In the genomic region with DNA sequence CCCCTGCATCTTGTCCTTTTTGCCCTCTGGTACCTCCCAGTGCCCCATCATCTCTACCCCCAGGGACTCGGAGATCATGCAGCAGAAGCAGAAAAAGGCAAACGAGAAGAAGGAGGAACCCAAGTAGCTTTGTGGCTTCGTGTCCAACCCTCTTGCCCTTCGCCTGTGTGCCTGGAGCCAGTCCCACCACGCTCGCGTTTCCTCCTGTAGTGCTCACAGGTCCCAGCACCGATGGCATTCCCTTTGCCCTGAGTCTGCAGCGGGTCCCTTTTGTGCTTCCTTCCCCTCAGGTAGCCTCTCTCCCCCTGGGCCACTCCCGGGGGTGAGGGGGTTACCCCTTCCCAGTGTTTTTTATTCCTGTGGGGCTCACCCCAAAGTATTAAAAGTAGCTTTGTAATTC, we compare ENCODE assay signal across 9 cellular contexts. TPM values are rescaled to one million over a fixed set of nuclear protein-coding genes. Genes with fewer than 3 reads are reported as not detected.
DNase-seq lines count a peak whose midpoint lies in the region; ATAC-seq and TF ChIP-seq lines count a peak whose summit lies in the region.
"Had no signal": no experiment of that assay in that cellular context is flagged by ENCODE, and none has a peak within 500 bp of the region (broad histone marks: within the 10 kb centered on the region; RNA-seq: fewer than 3 reads in every experiment).

No MANE protein-coding gene starts in this region.

- H3K36me3 ChIP-seq in DOHH2 (ENCODE audit: control insufficient read depth, low read length) (peaks cover 66% of the 10 kb centered on the region), SK-N-MC (ENCODE audit: insufficient read depth, low read length) (peaks cover 46% of the 10 kb centered on the region), esophagus muscularis mucosa (peaks cover 10 to 52% (median 47%) of the 10 kb centered on the region in 4 donors), prostate gland (peaks cover 4 to 5% of the 10 kb centered on the region in 2 donors)

- H3K27me3 ChIP-seq in DOHH2 (ENCODE audit: control insufficient read depth, low read length) (no peaks in the 10 kb centered on the region), esophagus muscularis mucosa (no peaks in the 10 kb centered on the region), prostate gland (replicated peaks; ENCODE audit: insufficient read depth) (no peaks in the 10 kb centered on the region)

- H3K4me1 ChIP-seq in DOHH2 (ENCODE audit: control insufficient read depth, low read length) (peaks cover 87% of the 10 kb centered on the region), esophagus muscularis mucosa (peaks cover 41 to 63% (median 59%) of the 10 kb centered on the region in 4 donors), prostate gland (replicated peaks) (peaks cover 26% of the 10 kb centered on the region)

- TF ChIP-seq POLR2A in esophagus muscularis mucosa (IDR thresholded peaks at IDR 0.05; ENCODE audit: low read depth) (no peak), prostate gland (IDR thresholded peaks at IDR 0.05) (no peak)

- peaks cover 68% of the 10 kb centered on the region for H3F3A ChIP-seq in DOHH2 (ENCODE audit: control insufficient read depth, insufficient read depth)

- TF ChIP-seq CTCF in DOHH2 (IDR thresholded peaks at IDR 0.05; ENCODE audit: low read depth, low read length, poor library complexity, severe bottlenecking) = no peak
- TF ChIP-seq CTCF in esophagus muscularis mucosa (IDR thresholded peaks at IDR 0.05) = no peak
- TF ChIP-seq CTCF in prostate gland (IDR thresholded peaks at IDR 0.05) = no peak

- H3K9me3 ChIP-seq in DOHH2 (ENCODE audit: control insufficient read depth, insufficient read depth, low read length) (no peaks in the 10 kb centered on the region), SK-N-MC (ENCODE audit: low read depth, low read length) (no peaks in the 10 kb centered on the region), esophagus muscularis mucosa (no peaks in the 10 kb centered on the region), prostate gland (no peaks in the 10 kb centered on the region)

- H3K4me3 ChIP-seq in DOHH2 (ENCODE audit: low read length) = peak overlapping the region; percentile 91
- H3K4me3 ChIP-seq in SK-N-MC = peak overlapping the region; percentile 93
- H3K4me3 ChIP-seq in esophagus muscularis mucosa = peak overlapping the region; percentile 92 to 98 (median 96)
- peak overlapping the region; percentile 89 to 98 for H3K4me3 ChIP-seq in prostate gland

- no peaks in the 10 kb centered on the region for H3K9me2 ChIP-seq in DOHH2 (replicated peaks; ENCODE audit: control insufficient read depth, low read length)

- no peak for ATAC-seq in GM21576 (IDR thresholded peaks at IDR 0.05; ENCODE audit: unreplicated experiment)

- H3K9ac ChIP-seq in SK-N-MC (ENCODE audit: insufficient read length) = peak overlapping the region; percentile 99

- peak overlapping the region; percentile 99 for H3K27ac ChIP-seq in DOHH2 (ENCODE audit: low read depth, low read length)
- peak overlapping the region; percentile 53 for H3K27ac ChIP-seq in SK-N-MC
- H3K27ac ChIP-seq in esophagus muscularis mucosa (replicated peaks in 1 of 4) = peak overlapping the region; percentile 98 to 99 (median 98)
- H3K27ac ChIP-seq in prostate gland = peak overlapping the region; percentile 99

- peak overlapping the region; percentile 79 for H3K4me2 ChIP-seq in DOHH2 (ENCODE audit: low read length)

- peaks cover 37% of the 10 kb centered on the region for H3K79me2 ChIP-seq in DOHH2 (ENCODE audit: control insufficient read depth, low read length)

- 0 out of 2 replicates have a peak, but pooled peaks cover 4% of the 10 kb centered on the region for H4K20me1 ChIP-seq in DOHH2 (ENCODE audit: control insufficient read depth, insufficient read depth, low read depth, low read length)

- DNase-seq in SK-N-MC (ENCODE audit: low read depth, low spot score) = no peak
- DNase-seq in esophagus muscularis mucosa (ENCODE audit: extremely low spot score) = no peak
- DNase-seq in prostate gland (ENCODE audit: low spot score) = no peak
- no peak for DNase-seq in NCI-H446 treated with DMSO at 0.1 percent for 48 hours (lab: John Stamatoyannopoulos, UW)
- DNase-seq in NCI-H510A treated with DMSO at 0.1 percent for 48 hours (lab: John Stamatoyannopoulos, UW) = no peak
- no peak for DNase-seq in NCI-H1417 treated with DMSO at 0.1 percent for 48 hours (lab: John Stamatoyannopoulos, UW)
- DNase-seq: NCI-H748 treated with DMSO at 0.1 percent for 48 hours had no signal

- intact Hi-C loops in esophagus muscularis mucosa (cut with DNase I) (no loop called here), prostate gland (cut with DNase I) (no loop called here)

- no peak for TF ChIP-seq EP300 in esophagus muscularis mucosa (IDR thresholded peaks at IDR 0.05)

- 70% methylated on average over 10 of the region's 10 CpGs for WGBS in esophagus muscularis mucosa
- WGBS in prostate gland = 79% methylated on average over 10 of the region's 10 CpGs

RNA-seq across cellular contexts. Expression of a gene that starts 1.5 kb away (rescaled TPM):
- total RNA-seq in esophagus muscularis mucosa (100 to 1,000 TPM; 625 to 874 (median 721) TPM), prostate gland (1,000 to 10,000 TPM in 1 of 2 donors, 100 to 1,000 TPM in 1; 966 to 1,595 TPM)

RNA-seq across cellular contexts. Expression of a gene that starts 6.4 kb away (rescaled TPM):
- total RNA-seq in esophagus muscularis mucosa (not detected), prostate gland (1 to 10 TPM in 1 of 2 donors, not detected in 1; 3.9 TPM)

RNA-seq across cellular contexts. Expression of a gene that starts 6.8 kb away (rescaled TPM):
- total RNA-seq in esophagus muscularis mucosa (10 to 100 TPM in 1 of 4 donors, 1 to 10 TPM in 3; 4.8 to 12.0 (median 9.4) TPM), prostate gland (10 to 100 TPM; 10.9 to 19.9 TPM)

RNA-seq across cellular contexts. Expression of a gene that starts 16.9 kb away (rescaled TPM):
- 1 to 10 TPM; 3.0 to 7.7 (median 4.1) TPM for total RNA-seq in esophagus muscularis mucosa
- 1 to 10 TPM; 4.7 to 7.7 TPM for total RNA-seq in prostate gland

RNA-seq across cellular contexts. Expression of a gene that starts 30.8 kb away (rescaled TPM):
- total RNA-seq in esophagus muscularis mucosa = 10 to 100 TPM; 18.6 to 21.3 (median 19.7) TPM
- total RNA-seq in prostate gland = 10 to 100 TPM; 19.3 to 27.5 TPM
